Comparison of ENCODE assay signal across 2 cellular contexts in genomic region chr5:42621662-42622061, GRCh38.
A peak's percentile ranks its signal among the peaks of the same experiment; 100 is the strongest.
TF ChIP-seq lines count a peak whose summit lies in the region.

No MANE protein-coding gene starts in this region.

TF ChIP-seq in HepG2, 621 proteins besides CTCF, POLR2A, EP300 and RAD21 (continues in another document):
- no peak for TF ChIP-seq CBX1 (IDR thresholded peaks at IDR 0.05; ENCODE audit: low read depth)
- no peak for TF ChIP-seq CEBPG (CRISPR knock-in tag; IDR thresholded peaks at IDR 0.05)
- TF ChIP-seq ZBTB7A (CRISPR knock-in tag; IDR thresholded peaks at IDR 0.05): no peak
- TF ChIP-seq ZBTB33 (CRISPR knock-in tag; IDR thresholded peaks at IDR 0.05): no peak
- TF ChIP-seq HNRNPH1 (optimal IDR thresholded peaks at IDR 0.05; ENCODE audit: low read depth, low read length): no peak
- no peak for TF ChIP-seq MXD3 (CRISPR knock-in tag; IDR thresholded peaks at IDR 0.05)
- no peak for TF ChIP-seq ZNF446 (CRISPR knock-in tag; IDR thresholded peaks at IDR 0.05)
- no peak for TF ChIP-seq DBP (CRISPR knock-in tag; IDR thresholded peaks at IDR 0.05; ENCODE audit: not compliant biosample characterization)
- TF ChIP-seq ZNF383 (CRISPR knock-in tag; IDR thresholded peaks at IDR 0.05; ENCODE audit: borderline replicate concordance): no peak
- no peak for TF ChIP-seq ZNF792 (CRISPR knock-in tag; IDR thresholded peaks at IDR 0.05)
- TF ChIP-seq IRF1 (CRISPR knock-in tag; IDR thresholded peaks at IDR 0.05; ENCODE audit: low read depth): no peak
- TF ChIP-seq ZNF253 (CRISPR knock-in tag; IDR thresholded peaks at IDR 0.05; ENCODE audit: borderline replicate concordance): no peak
- no peak for TF ChIP-seq ZNF280D (CRISPR knock-in tag; IDR thresholded peaks at IDR 0.05)
- no peak for TF ChIP-seq ATF7-NPFF (CRISPR knock-in tag; IDR thresholded peaks at IDR 0.05; ENCODE audit: low read depth)
- TF ChIP-seq RXRB (CRISPR knock-in tag; IDR thresholded peaks at IDR 0.05; ENCODE audit: borderline replicate concordance): no peak

TF ChIP-seq in K562, 482 proteins besides CTCF, POLR2A, EP300 and RAD21:
- no peak for TF ChIP-seq TAF1 (IDR thresholded peaks at IDR 0.05; ENCODE audit: control insufficient read depth, extremely low read depth, insufficient read depth, low read length, severe bottlenecking)
- TF ChIP-seq TEAD2 (tag; IDR thresholded peaks at IDR 0.05): 0 out of 2 replicates have a peak, but pooled peaks have one; percentile 36
- 0 out of 2 replicates have a peak, but pooled peaks have one; percentile 36 for TF ChIP-seq ELF1 (tag; IDR thresholded peaks at IDR 0.05)
- no peak for TF ChIP-seq PBX2 (CRISPR knock-in tag; IDR thresholded peaks at IDR 0.05; ENCODE audit: low read depth)
- TF ChIP-seq PBX2 (tag; conservative IDR thresholded peaks at IDR 0.05; ENCODE audit: low read depth): peak; percentile 47; the same call in 1 of the 2 replicates
- no peak for TF ChIP-seq ZNF778 (CRISPR knock-in tag; IDR thresholded peaks at IDR 0.05)
